17 cellular contexts compared by ENCODE assay signal in the genomic region with DNA sequence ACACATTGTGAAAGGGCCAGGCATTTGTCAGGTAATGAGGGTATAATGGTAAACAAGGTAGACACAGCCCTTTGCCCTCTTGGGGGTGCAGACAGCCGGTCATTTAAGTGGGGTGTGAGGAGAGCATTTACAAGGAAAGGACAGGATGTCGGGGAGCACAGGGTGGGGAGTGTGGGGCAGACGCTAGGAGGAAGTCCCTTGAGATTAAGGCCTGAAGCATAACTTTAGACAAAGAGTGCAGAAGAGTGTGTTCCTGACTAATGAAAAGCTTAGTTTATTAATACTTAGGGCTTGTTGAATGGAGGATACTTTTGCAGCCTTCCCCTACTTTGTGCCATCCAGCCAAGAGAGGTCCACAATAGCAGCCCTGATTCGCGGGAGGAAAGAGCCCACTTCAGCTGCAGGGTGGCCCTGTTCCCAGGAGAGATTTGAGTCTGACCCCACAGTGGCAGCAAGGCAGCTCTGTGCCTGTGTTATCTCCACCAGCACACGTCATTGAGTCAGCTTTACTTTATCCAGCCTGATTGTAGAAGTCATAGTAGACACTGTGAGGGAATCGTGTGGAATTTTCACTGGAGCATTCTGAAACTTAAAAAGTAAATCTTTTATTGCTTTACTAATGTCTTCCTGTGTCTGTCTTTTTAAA. TPM values are rescaled to one million over a fixed set of nuclear protein-coding genes. Genes with fewer than 3 reads are reported as not detected.
DNase-seq lines count a peak whose midpoint lies in the region; ATAC-seq and TF ChIP-seq lines count a peak whose summit lies in the region.
"Had no signal": no experiment of that assay in that cellular context is flagged by ENCODE, and none has a peak within 500 bp of the region (broad histone marks: within the 10 kb centered on the region; RNA-seq: fewer than 3 reads in every experiment).

No MANE protein-coding gene starts in this region.

- H3K4me1 ChIP-seq in mammary epithelial cell (ENCODE audit: insufficient read depth, low read length) = peaks cover 24% of the 10 kb centered on the region

- ATAC-seq in GM21786 (IDR thresholded peaks at IDR 0.05; ENCODE audit: unreplicated experiment) = no peak
- no peak for ATAC-seq in natural killer cell treated with Interleukin-12 subunit alpha and Interleukin-12 subunit beta and Interleukin-15 and Interleukin-18, amount 100 ng/mL, for 72 hours
- ATAC-seq: esophagus mucosa had no signal

- intact Hi-C loops in MCF 10A (cut with micrococcal nuclease) = no loop called here
- intact Hi-C loops in mammary epithelial cell (cut with micrococcal nuclease) = no loop called here

- H3K27me3 Mint-ChIP-seq in MCF 10A (ENCODE audit: insufficient read depth, unreplicated experiment) (no peaks in the 10 kb centered on the region), type B pancreatic cell (no peaks in the 10 kb centered on the region)
- H3K27me3 Mint-ChIP-seq in natural killer cell treated with Interleukin-12 subunit alpha and Interleukin-12 subunit beta and Interleukin-15 and Interleukin-18, amount 100 ng/mL, for 72 hours = peaks cover 0 to 10% of the 10 kb centered on the region in 2 donors

- H3K79me2 ChIP-seq in mammary epithelial cell (ENCODE audit: insufficient read depth, low read length) = peaks cover 99% of the 10 kb centered on the region

- no peak overlapping the region for H2AFZ ChIP-seq in mammary epithelial cell (ENCODE audit: low read depth, low read length)

- CTCF ChIA-PET in MCF 10A (lab: Yijun Ruan, JAX) = interaction anchor here (0.6 to 1.2 kb wide), 2 partner anchors 19 to 525 kb away, joined by 3 read pairs; no protein-coding TSS in a partner anchor
- CTCF ChIA-PET in mammary epithelial cell (lab: Charles Lee; ENCODE audit: low non-redundant PET) = no interaction called here

- DNase-seq in MCF 10A (ENCODE audit: unreplicated experiment) (no peak), mammary epithelial cell (no peak), astrocyte of the hippocampus (ENCODE audit: low read depth, low spot score) (peak; percentile 13), iris pigment epithelial cell (ENCODE audit: low read depth) (peak; percentile 60), type B pancreatic cell (ENCODE audit: extremely low spot score, unreplicated experiment) (no peak)
- DNase-seq in activated T-cell treated with anti-CD3 and anti-CD28 coated beads, Interleukin-2, amount 50 U/mL, for 1 hour = no peak
- no peak for DNase-seq in natural killer cell treated with Interleukin-12 subunit alpha and Interleukin-12 subunit beta and Interleukin-15 and Interleukin-18, amount 100 ng/mL, for 72 hours (ENCODE audit: low spot score)
- DNase-seq: DMS79, GOT3, NCI-H1092, NCI-H526, SHP77, spleen had no signal

- WGBS in mammary epithelial cell (ENCODE audit: low coverage, missing lambda C conversion rate) = 80% methylated on average over 7 of the region's 7 CpGs

- H3K36me3 ChIP-seq in mammary epithelial cell (ENCODE audit: insufficient read depth, low read length) = no peaks in the 10 kb centered on the region
- H3K36me3 ChIP-seq: spleen had no signal

- no peaks in the 10 kb centered on the region for H3K27me3 ChIP-seq in mammary epithelial cell (ENCODE audit: insufficient read depth, low read length)
- H3K27me3 ChIP-seq: spleen had no signal

- H3K4me3 Mint-ChIP-seq in MCF 10A (ENCODE audit: unreplicated experiment) = no peak overlapping the region
- H3K4me3 Mint-ChIP-seq in type B pancreatic cell = no peak overlapping the region
- no peak overlapping the region for H3K4me3 Mint-ChIP-seq in natural killer cell treated with Interleukin-12 subunit alpha and Interleukin-12 subunit beta and Interleukin-15 and Interleukin-18, amount 100 ng/mL, for 72 hours
- H3K4me3 Mint-ChIP-seq: activated T-helper 1 cell treated with anti-CD3 and anti-CD28 coated beads, Interleukin-12 subunit alpha, Interleukin-12 subunit beta, Interleukin-2, Interleukin-4 antibody, amounts not matched to agents 30 ng/mL and 10 ng/mL and 1 ng/mL, durations not matched to agents 14 hours and 24 hours and 36 hours; nephron had no signal

- H3K9me3 ChIP-seq in mammary epithelial cell (replicated peaks; ENCODE audit: insufficient read depth, low read length) = no peaks in the 10 kb centered on the region
- H3K9me3 ChIP-seq: spleen had no signal

- TF ChIP-seq CTCF in MCF 10A (IDR thresholded peaks at IDR 0.05; ENCODE audit: unreplicated experiment) = no peak
- TF ChIP-seq CTCF in mammary epithelial cell (conservative IDR thresholded peaks at IDR 0.05 in 1 of 2, IDR thresholded peaks at IDR 0.05 in 1 of 2; ENCODE audit: extremely low read depth in 1 of 2, insufficient read depth in 1 of 2, low read depth in 1 of 2, low read length in 2 of 2) = no peak
- no peak for TF ChIP-seq CTCF in type B pancreatic cell (conservative IDR thresholded peaks at IDR 0.05)

- dilution Hi-C loops in mammary epithelial cell (cut with HindIII; ENCODE audit: low sequenced_read_pairs) = no loop called here

- H3K36me3 Mint-ChIP-seq in MCF 10A (ENCODE audit: insufficient read depth, unreplicated experiment) = peaks cover 9% of the 10 kb centered on the region
- peaks cover 13% of the 10 kb centered on the region for H3K36me3 Mint-ChIP-seq in type B pancreatic cell
- H3K36me3 Mint-ChIP-seq in natural killer cell treated with Interleukin-12 subunit alpha and Interleukin-12 subunit beta and Interleukin-15 and Interleukin-18, amount 100 ng/mL, for 72 hours = no peaks in the 10 kb centered on the region

- H3K27ac ChIP-seq in mammary epithelial cell (ENCODE audit: insufficient read depth, low read depth, low read length) = no peak overlapping the region
- H3K27ac ChIP-seq: spleen had no signal

- H3K4me3 ChIP-seq in mammary epithelial cell (replicated peaks in 1 of 3; ENCODE audit: insufficient read depth in 1 of 3, low read depth in 2 of 3, low read length in 3 of 3) = no peak overlapping the region
- H3K4me3 ChIP-seq: spleen had no signal

- POLR2A ChIA-PET in MCF 10A (lab: Yijun Ruan, JAX) = interaction anchor here (1.1 kb wide), 1 partner anchor 40 kb away, joined by 4 read pairs; no protein-coding TSS in a partner anchor

- H3K4me1 Mint-ChIP-seq in MCF 10A (ENCODE audit: insufficient read depth, unreplicated experiment) = peaks cover 37% of the 10 kb centered on the region
- peaks cover 49% of the 10 kb centered on the region for H3K4me1 Mint-ChIP-seq in type B pancreatic cell (ENCODE audit: unreplicated experiment)
- H3K4me1 Mint-ChIP-seq in natural killer cell treated with Interleukin-12 subunit alpha and Interleukin-12 subunit beta and Interleukin-15 and Interleukin-18, amount 100 ng/mL, for 72 hours (ENCODE audit: low read depth in 2 of 2) = peaks cover 14 to 24% of the 10 kb centered on the region in 2 donors

- no peak overlapping the region for H3K9ac ChIP-seq in mammary epithelial cell (ENCODE audit: insufficient read depth, low read length)

- no TSS peak for BruUV-seq in MCF 10A (replicated peaks; lab: Mats Ljungman, UMichigan)
- BruUV-seq in mammary epithelial cell (replicated peaks; lab: Mats Ljungman, UMichigan) = no TSS peak

- H3K4me2 ChIP-seq in mammary epithelial cell (ENCODE audit: insufficient read depth, low read depth, low read length) = no peak overlapping the region

- in situ Hi-C loops in mammary epithelial cell (cut with MboI; ENCODE audit: low sequenced_read_pairs in 2 of 2) = no loop called here

- H3K27ac Mint-ChIP-seq in MCF 10A (ENCODE audit: low read depth, unreplicated experiment) (peak overlapping the region; percentile 74), type B pancreatic cell (peak overlapping the region; percentile 73)
- no peak overlapping the region for H3K27ac Mint-ChIP-seq in natural killer cell treated with Interleukin-12 subunit alpha and Interleukin-12 subunit beta and Interleukin-15 and Interleukin-18, amount 100 ng/mL, for 72 hours
- H3K27ac Mint-ChIP-seq: activated T-helper 1 cell treated with anti-CD3 and anti-CD28 coated beads, Interleukin-12 subunit alpha, Interleukin-12 subunit beta, Interleukin-2, Interleukin-4 antibody, amounts not matched to agents 30 ng/mL and 10 ng/mL and 1 ng/mL, durations not matched to agents 14 hours and 24 hours and 36 hours; nephron had no signal

- H3K9me3 Mint-ChIP-seq in MCF 10A (ENCODE audit: unreplicated experiment) (no peaks in the 10 kb centered on the region), type B pancreatic cell (no peaks in the 10 kb centered on the region)
- H3K9me3 Mint-ChIP-seq in natural killer cell treated with Interleukin-12 subunit alpha and Interleukin-12 subunit beta and Interleukin-15 and Interleukin-18, amount 100 ng/mL, for 72 hours = no peaks in the 10 kb centered on the region
- H3K9me3 Mint-ChIP-seq: activated T-helper 1 cell treated with anti-CD3 and anti-CD28 coated beads, Interleukin-12 subunit alpha, Interleukin-12 subunit beta, Interleukin-2, Interleukin-4 antibody, amounts not matched to agents 30 ng/mL and 10 ng/mL and 1 ng/mL, durations not matched to agents 14 hours and 24 hours and 36 hours; nephron had no signal

- no peaks in the 10 kb centered on the region for H4K20me1 ChIP-seq in mammary epithelial cell (ENCODE audit: insufficient read depth, low read length)

RNA-seq across cellular contexts. Expression of gene MPZL1, which starts 35.1 kb away (rescaled TPM):
- 164 and 169 TPM in 2 replicates for total RNA-seq in MCF 10A (2022)
- total RNA-seq in mammary epithelial cell = 100 to 1,000 TPM; 148 to 227 TPM
- 107 TPM for polyA plus RNA-seq in mammary epithelial cell
- 148 TPM for polyA minus RNA-seq in mammary epithelial cell
- total RNA-seq in type B pancreatic cell (ENCODE audit: low replicate concordance) = 93.8 and 103 TPM in 2 replicates
- total RNA-seq in natural killer cell treated with Interleukin-12 subunit alpha and Interleukin-12 subunit beta and Interleukin-15 and Interleukin-18, amount 100 ng/mL, for 72 hours = 10 to 100 TPM; 15.3 to 25.6 TPM

Comparison
In these comparisons a context has a peak if more than half of its experiments do, and no peak if none do; other contexts are left out.
1. DNase-seq: peak in astrocyte of the hippocampus (single experiment) and iris pigment epithelial cell (single experiment); none in MCF 10A (single experiment), mammary epithelial cell (single experiment), type B pancreatic cell (single experiment), activated T-cell treated with anti-CD3 and anti-CD28 coated beads, Interleukin-2, amount 50 U/mL, for 1 hour (single experiment) and natural killer cell treated with Interleukin-12 subunit alpha and Interleukin-12 subunit beta and Interleukin-15 and Interleukin-18, amount 100 ng/mL, for 72 hours (single experiment).
2. H3K27ac Mint-ChIP-seq: peak in MCF 10A (single experiment) and type B pancreatic cell (single experiment); none in natural killer cell treated with Interleukin-12 subunit alpha and Interleukin-12 subunit beta and Interleukin-15 and Interleukin-18, amount 100 ng/mL, for 72 hours (0 of 2).